ENCODE assay signal across 2 cellular contexts in the genomic region with DNA sequence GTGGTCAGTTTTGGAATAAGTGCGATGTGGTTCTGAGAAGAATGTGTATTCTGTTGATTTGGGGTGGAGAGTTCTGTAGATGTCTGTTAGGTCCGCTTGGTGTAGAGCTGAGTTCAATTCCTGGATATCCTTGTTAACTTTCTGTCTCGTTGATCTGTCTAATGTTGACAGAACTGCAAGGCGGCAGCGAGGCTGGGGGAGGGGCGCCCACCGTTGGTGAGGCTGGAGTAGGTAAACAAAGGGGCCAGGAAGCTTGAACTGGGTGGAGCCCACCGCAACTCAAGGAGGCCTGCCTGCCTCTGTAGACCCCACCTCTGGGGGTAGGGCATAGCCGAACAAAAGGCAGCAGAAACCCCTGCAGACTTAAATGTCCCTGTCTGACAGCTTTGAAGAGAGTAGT. TPM values are rescaled to one million over a fixed set of nuclear protein-coding genes. Genes with fewer than 3 reads are reported as not detected.
"Had no signal": no experiment of that assay in that cellular context is flagged by ENCODE, and none has a peak within 500 bp of the region (broad histone marks: within the 10 kb centered on the region; RNA-seq: fewer than 3 reads in every experiment).

No MANE protein-coding gene starts in this region.

RNA-seq across cellular contexts. Expression of a gene that starts 22.3 kb away (rescaled TPM):
- polyA plus RNA-seq: IgD-negative memory B cell, K562 had no signal
